Comparison of ENCODE assay signal across 9 cellular contexts in genomic region chr5:180718810-180719453, GRCh38. TPM values are rescaled to one million over a fixed set of nuclear protein-coding genes. Genes with fewer than 3 reads are reported as not detected.
A peak's percentile ranks its signal among the peaks of the same experiment; 100 is the strongest.
DNase-seq lines count a peak whose midpoint lies in the region; ATAC-seq and TF ChIP-seq lines count a peak whose summit lies in the region.
"Had no signal": no experiment of that assay in that cellular context is flagged by ENCODE, and none has a peak within 500 bp of the region (broad histone marks: within the 10 kb centered on the region; RNA-seq: fewer than 3 reads in every experiment).

No MANE protein-coding gene starts in this region.

- no peaks in the 10 kb centered on the region for H3K27me3 ChIP-seq in thymus (ENCODE audit: control insufficient read depth, insufficient read depth)

- H3K9me3 ChIP-seq in thymus (ENCODE audit: control insufficient read depth): no peaks in the 10 kb centered on the region

- H3K4me1 Mint-ChIP-seq in activated naive CD8-positive, alpha-beta T cell treated with anti-CD3 and anti-CD28 coated beads, Interleukin-2, amount 50 U/mL, for 24 hours: peaks cover 23% of the 10 kb centered on the region
- H3K4me1 Mint-ChIP-seq in immature natural killer cell: peaks cover 29 to 31% of the 10 kb centered on the region in 2 donors

- H3K36me3 Mint-ChIP-seq in activated naive CD8-positive, alpha-beta T cell treated with anti-CD3 and anti-CD28 coated beads, Interleukin-2, amount 50 U/mL, for 24 hours (ENCODE audit: low read depth): no peaks in the 10 kb centered on the region
- H3K36me3 Mint-ChIP-seq in immature natural killer cell: no peaks in the 10 kb centered on the region

- H3K27me3 Mint-ChIP-seq in activated naive CD8-positive, alpha-beta T cell treated with anti-CD3 and anti-CD28 coated beads, Interleukin-2, amount 50 U/mL, for 24 hours: peaks cover 5% of the 10 kb centered on the region
- peaks cover 0 to 18% (median 3%) of the 10 kb centered on the region in 3 donors for H3K27me3 Mint-ChIP-seq in immature natural killer cell (ENCODE audit: low read depth in 3 of 3)

- 60% methylated on average over 6 of the region's 6 CpGs for WGBS in thymus

- DNase-seq in AG04449 (ENCODE audit: low read depth, low spot score): no peak
- DNase-seq in EL: peak; percentile 39
- peak; percentile 35 for DNase-seq in NCI-H345 treated with DMSO at 0.1 percent for 48 hours (lab: John Stamatoyannopoulos, UW; ENCODE audit: unreplicated experiment)
- DNase-seq in activated naive CD8-positive, alpha-beta T cell treated with anti-CD3 and anti-CD28 coated beads, Interleukin-2, amount 50 U/mL, for 24 hours: peak; percentile 32
- peak; percentile 15 to 33 (median 30) for DNase-seq in immature natural killer cell
- DNase-seq in activated effector memory CD4-positive, alpha-beta T cell treated with Interleukin-2 at 50 U/mL for 16 hours: no peak
- no peak for DNase-seq in NCI-H1048 (lab: John Stamatoyannopoulos, UW)

- H3K4me3 ChIP-seq in AG04449 (ENCODE audit: low read depth, low read length) (no peak overlapping the region), thymus (ENCODE audit: low read length) (no peak overlapping the region)

- ATAC-seq in activated naive CD8-positive, alpha-beta T cell treated with anti-CD3 and anti-CD28 coated beads, Interleukin-2, amount 50 U/mL, for 24 hours: no peak

- peak overlapping the region; percentile 21 for H3K27ac ChIP-seq in thymus (ENCODE audit: low read depth)

- H3K4me3 Mint-ChIP-seq in activated naive CD8-positive, alpha-beta T cell treated with anti-CD3 and anti-CD28 coated beads, Interleukin-2, amount 50 U/mL, for 24 hours: no peak overlapping the region
- H3K4me3 Mint-ChIP-seq in immature natural killer cell: peak overlapping the region in 1 of 5 donors; percentile 0
- H3K4me3 Mint-ChIP-seq: IgD-negative memory B cell had no signal

- H3K27ac Mint-ChIP-seq in activated naive CD8-positive, alpha-beta T cell treated with anti-CD3 and anti-CD28 coated beads, Interleukin-2, amount 50 U/mL, for 24 hours: no peak overlapping the region
- peak overlapping the region in 1 of 6 donors; percentile 79 for H3K27ac Mint-ChIP-seq in immature natural killer cell

- no peaks in the 10 kb centered on the region for H3K4me1 ChIP-seq in thymus (ENCODE audit: control insufficient read depth, insufficient read depth, low read length)

- peak; percentile 37 for TF ChIP-seq CTCF in AG04449 (IDR thresholded peaks at IDR 0.05; ENCODE audit: insufficient read depth, low read length, missing control alignments)

- CTCF ChIA-PET in AG04449 (lab: Yijun Ruan, JAX): interaction anchor here (0.9 to 3.5 kb wide), 10 partner anchors 9 to 588 kb away, joined by 3 to 20 read pairs (median 3); no protein-coding TSS in a partner anchor

- peaks cover 5% of the 10 kb centered on the region for H3K9me3 Mint-ChIP-seq in activated naive CD8-positive, alpha-beta T cell treated with anti-CD3 and anti-CD28 coated beads, Interleukin-2, amount 50 U/mL, for 24 hours
- H3K9me3 Mint-ChIP-seq in immature natural killer cell: no peaks in the 10 kb centered on the region

- H3K36me3 ChIP-seq in thymus (ENCODE audit: control insufficient read depth, insufficient read depth): no peaks in the 10 kb centered on the region

- POLR2A ChIA-PET in AG04449 (lab: Yijun Ruan, JAX): no interaction called here

RNA-seq across cellular contexts. Expression of gene OR2Y1, which starts 20.9 kb away (rescaled TPM):
- not detected for polyA plus RNA-seq in immature natural killer cell
- polyA plus RNA-seq in thymus: not detected
- polyA plus RNA-seq: IgD-negative memory B cell had no signal

Comparison
In these comparisons a context has a peak if more than half of its experiments do, and no peak if none do; other contexts are left out.
1. DNase-seq: peak in EL (single experiment), NCI-H345 treated with DMSO at 0.1 percent for 48 hours (single experiment), activated naive CD8-positive, alpha-beta T cell treated with anti-CD3 and anti-CD28 coated beads, Interleukin-2, amount 50 U/mL, for 24 hours (single experiment) and immature natural killer cell (3 of 3); none in AG04449 (single experiment), activated effector memory CD4-positive, alpha-beta T cell treated with Interleukin-2 at 50 U/mL for 16 hours (single experiment) and NCI-H1048 (single experiment).